ENCODE assay signal across 23 cellular contexts in genomic region chr22:50119768-50120251, GRCh38. TPM values are rescaled to one million over a fixed set of nuclear protein-coding genes. Genes with fewer than 3 reads are reported as not detected.
DNase-seq lines count a peak whose midpoint lies in the region; ATAC-seq and TF ChIP-seq lines count a peak whose summit lies in the region.
"Had no signal": no experiment of that assay in that cellular context is flagged by ENCODE, and none has a peak within 500 bp of the region (broad histone marks: within the 10 kb centered on the region; RNA-seq: fewer than 3 reads in every experiment).

No MANE protein-coding gene starts in this region.

- no peak overlapping the region for H3K4me3 Mint-ChIP-seq in glutamatergic neuron (ENCODE audit: unreplicated experiment)
- no peak overlapping the region for H3K4me3 Mint-ChIP-seq in activated T-helper 1 cell treated with anti-CD3 and anti-CD28 coated beads, Interleukin-12 subunit alpha, Interleukin-12 subunit beta, Interleukin-2, Interleukin-4 antibody, amounts not matched to agents 30 ng/mL and 10 ng/mL and 1 ng/mL, durations not matched to agents 14 hours and 24 hours and 36 hours
- H3K4me3 Mint-ChIP-seq: memory B cell; naive thymus-derived CD8-positive, alpha-beta T cell; WTC11 had no signal

- no peak for TF ChIP-seq CTCF in cardiac fibroblast (IDR thresholded peaks at IDR 0.05; ENCODE audit: low read depth, low read length)
- no peak for TF ChIP-seq CTCF in glutamatergic neuron (IDR thresholded peaks at IDR 0.05; ENCODE audit: partially characterized antibody, unreplicated experiment)

- H3K36me3 Mint-ChIP-seq in glutamatergic neuron (ENCODE audit: unreplicated experiment): no peaks in the 10 kb centered on the region
- H3K36me3 Mint-ChIP-seq in activated T-helper 1 cell treated with anti-CD3 and anti-CD28 coated beads, Interleukin-12 subunit alpha, Interleukin-12 subunit beta, Interleukin-2, Interleukin-4 antibody, amounts not matched to agents 30 ng/mL and 10 ng/mL and 1 ng/mL, durations not matched to agents 14 hours and 24 hours and 36 hours (ENCODE audit: low read depth): no peaks in the 10 kb centered on the region
- H3K36me3 Mint-ChIP-seq: WTC11 had no signal

- peaks cover 3% of the 10 kb centered on the region for H3K9me3 Mint-ChIP-seq in glutamatergic neuron (ENCODE audit: unreplicated experiment)
- H3K9me3 Mint-ChIP-seq in activated T-helper 1 cell treated with anti-CD3 and anti-CD28 coated beads, Interleukin-12 subunit alpha, Interleukin-12 subunit beta, Interleukin-2, Interleukin-4 antibody, amounts not matched to agents 30 ng/mL and 10 ng/mL and 1 ng/mL, durations not matched to agents 14 hours and 24 hours and 36 hours: peaks cover 13% of the 10 kb centered on the region

- DNase-seq in DMS153 treated with DMSO at 0.1 percent for 48 hours (lab: John Stamatoyannopoulos, UW; ENCODE audit: unreplicated experiment): peak; percentile 21
- peak; percentile 73 to 88 for DNase-seq in cardiac fibroblast (ENCODE audit: low read depth in 2 of 2)
- DNase-seq in left lobe of liver (ENCODE audit: low spot score): no peak
- DNase-seq in sciatic nerve (ENCODE audit: low spot score): no peak
- no peak for DNase-seq in NCI-H1436 (lab: John Stamatoyannopoulos, UW)
- no peak for DNase-seq in AG20443 (ENCODE audit: low spot score)
- DNase-seq in glutamatergic neuron: no peak
- DNase-seq in activated T-helper 1 cell treated with anti-CD3 and anti-CD28 coated beads, Interleukin-12 subunit alpha, Interleukin-12 subunit beta, Interleukin-2, Interleukin-4 antibody, amounts not matched to agents 30 ng/mL and 10 ng/mL and 1 ng/mL, durations not matched to agents 14 hours and 24 hours and 36 hours (ENCODE audit: low spot score): no peak
- DNase-seq: activated CD4-positive, alpha-beta T cell treated with anti-CD3 and anti-CD28 coated beads, Interleukin-2, amount 50 U/mL, for 48 hours; activated gamma-delta T cell treated with Interleukin-2 at 50 U/mL for 16 hours; activated T-cell treated with anti-CD3 and anti-CD28 coated beads for 4 hours; GF-D8; KBM-7; naive thymus-derived CD8-positive, alpha-beta T cell; OCI-M1; right cardiac atrium; stimulated activated CD8-positive, alpha-beta memory T cell treated with anti-CD3 and anti-CD28 coated beads, Interleukin-4, amount 100 ng/mL, for 48 hours; T-helper 9 cell had no signal

- no peaks in the 10 kb centered on the region for H3K4me1 Mint-ChIP-seq in glutamatergic neuron (ENCODE audit: low read depth, unreplicated experiment)
- no peaks in the 10 kb centered on the region for H3K4me1 Mint-ChIP-seq in activated T-helper 1 cell treated with anti-CD3 and anti-CD28 coated beads, Interleukin-12 subunit alpha, Interleukin-12 subunit beta, Interleukin-2, Interleukin-4 antibody, amounts not matched to agents 30 ng/mL and 10 ng/mL and 1 ng/mL, durations not matched to agents 14 hours and 24 hours and 36 hours (ENCODE audit: low read depth)
- H3K4me1 Mint-ChIP-seq: memory B cell; naive thymus-derived CD8-positive, alpha-beta T cell; WTC11 had no signal

- H3K27ac Mint-ChIP-seq in glutamatergic neuron (ENCODE audit: unreplicated experiment): no peak overlapping the region
- no peak overlapping the region for H3K27ac Mint-ChIP-seq in activated T-helper 1 cell treated with anti-CD3 and anti-CD28 coated beads, Interleukin-12 subunit alpha, Interleukin-12 subunit beta, Interleukin-2, Interleukin-4 antibody, amounts not matched to agents 30 ng/mL and 10 ng/mL and 1 ng/mL, durations not matched to agents 14 hours and 24 hours and 36 hours
- H3K27ac Mint-ChIP-seq: memory B cell; naive thymus-derived CD8-positive, alpha-beta T cell; WTC11 had no signal

- intact Hi-C loops in sciatic nerve (cut with DNase I): no loop called here
- intact Hi-C loops in activated T-helper 1 cell treated with anti-CD3 and anti-CD28 coated beads, Interleukin-12 subunit alpha, Interleukin-12 subunit beta, Interleukin-2, Interleukin-4 antibody, amounts not matched to agents 30 ng/mL and 10 ng/mL and 1 ng/mL, durations not matched to agents 14 hours and 24 hours and 36 hours (cut with micrococcal nuclease): no loop called here

- H3K4me3 ChIP-seq in cardiac fibroblast (replicated peaks in 1 of 2; ENCODE audit: low read depth in 2 of 2, low read length in 2 of 2): no peak overlapping the region
- H3K4me3 ChIP-seq: cardiac muscle cell had no signal

- no peaks in the 10 kb centered on the region for H3K27me3 Mint-ChIP-seq in glutamatergic neuron (ENCODE audit: unreplicated experiment)
- H3K27me3 Mint-ChIP-seq in activated T-helper 1 cell treated with anti-CD3 and anti-CD28 coated beads, Interleukin-12 subunit alpha, Interleukin-12 subunit beta, Interleukin-2, Interleukin-4 antibody, amounts not matched to agents 30 ng/mL and 10 ng/mL and 1 ng/mL, durations not matched to agents 14 hours and 24 hours and 36 hours (ENCODE audit: insufficient read depth): peaks cover 14% of the 10 kb centered on the region

- peak; percentile 59 for ATAC-seq in left lobe of liver
- peak; percentile 55 for ATAC-seq in sciatic nerve
- ATAC-seq: HCT116; naive thymus-derived CD8-positive, alpha-beta T cell; Right ventricle myocardium inferior; WTC11 had no signal

RNA-seq across cellular contexts. Expression of gene MOV10L1, which starts 30.0 kb away (rescaled TPM):
- not detected for total RNA-seq in left lobe of liver
- 1.6 TPM for total RNA-seq in sciatic nerve
- total RNA-seq in glutamatergic neuron (ENCODE audit: unreplicated experiment): 0.34 TPM
- not detected in 2 replicates for total RNA-seq in activated T-helper 1 cell treated with anti-CD3 and anti-CD28 coated beads, Interleukin-12 subunit alpha, Interleukin-12 subunit beta, Interleukin-2, Interleukin-4 antibody, amounts not matched to agents 30 ng/mL and 10 ng/mL and 1 ng/mL, durations not matched to agents 14 hours and 24 hours and 36 hours
- total RNA-seq: cardiac muscle cell; naive thymus-derived CD8-positive, alpha-beta T cell; Right ventricle myocardium inferior; WTC11 had no signal

RNA-seq across cellular contexts. Expression of gene MLC1, which starts 34.6 kb away (rescaled TPM):
- total RNA-seq in left lobe of liver: not detected
- 0.45 TPM for total RNA-seq in sciatic nerve
- not detected for total RNA-seq in glutamatergic neuron (ENCODE audit: unreplicated experiment)
- total RNA-seq in activated T-helper 1 cell treated with anti-CD3 and anti-CD28 coated beads, Interleukin-12 subunit alpha, Interleukin-12 subunit beta, Interleukin-2, Interleukin-4 antibody, amounts not matched to agents 30 ng/mL and 10 ng/mL and 1 ng/mL, durations not matched to agents 14 hours and 24 hours and 36 hours: not detected in 2 replicates

RNA-seq across cellular contexts. Expression of gene PANX2, which starts 50.7 kb away (rescaled TPM):
- total RNA-seq in left lobe of liver (10.6 TPM), sciatic nerve (0.76 TPM), glutamatergic neuron (ENCODE audit: unreplicated experiment) (1.8 TPM)
- total RNA-seq in activated T-helper 1 cell treated with anti-CD3 and anti-CD28 coated beads, Interleukin-12 subunit alpha, Interleukin-12 subunit beta, Interleukin-2, Interleukin-4 antibody, amounts not matched to agents 30 ng/mL and 10 ng/mL and 1 ng/mL, durations not matched to agents 14 hours and 24 hours and 36 hours: 0.36 and 0.64 TPM in 2 replicates

Comparison
In these comparisons a context has a peak if more than half of its experiments do, and no peak if none do; other contexts are left out.
1. DNase-seq: peak in DMS153 treated with DMSO at 0.1 percent for 48 hours (single experiment) and cardiac fibroblast (2 of 2); none in left lobe of liver (single experiment), sciatic nerve (single experiment), NCI-H1436 (single experiment), AG20443 (single experiment), glutamatergic neuron (single experiment) and activated T-helper 1 cell treated with anti-CD3 and anti-CD28 coated beads, Interleukin-12 subunit alpha, Interleukin-12 subunit beta, Interleukin-2, Interleukin-4 antibody, amounts not matched to agents 30 ng/mL and 10 ng/mL and 1 ng/mL, durations not matched to agents 14 hours and 24 hours and 36 hours (single experiment).